Comparison of ENCODE assay signal across 28 cellular contexts in genomic region chr10:82574081-82574480, GRCh38.
DNase-seq lines count a peak whose midpoint lies in the region; ATAC-seq, FAIRE-seq and TF ChIP-seq lines count a peak whose summit lies in the region.
"Had no signal": no experiment of that assay in that cellular context is flagged by ENCODE, and none has a peak within 500 bp of the region (broad histone marks: within the 10 kb centered on the region; RNA-seq: fewer than 3 reads in every experiment).

No MANE protein-coding gene starts in this region.

- intact Hi-C loops in kidney (cut with DNase I), result no loop called here
- intact Hi-C loops in pancreas (cut with DNase I), result no loop called here

- no peak for TF ChIP-seq EP300 in neural cell (conservative IDR thresholded peaks at IDR 0.05; ENCODE audit: poor library complexity, severe bottlenecking)

- TF ChIP-seq CTCF in brain (conservative IDR thresholded peaks at IDR 0.05) (no peak), neural cell (IDR thresholded peaks at IDR 0.05; ENCODE audit: poor library complexity, severe bottlenecking) (no peak), kidney (IDR thresholded peaks at IDR 0.05; ENCODE audit: borderline replicate concordance, extremely low read depth, insufficient read depth) (no peak), pancreas (IDR thresholded peaks at IDR 0.05) (no peak)

- H3K4me2 ChIP-seq in neural cell (ENCODE audit: low read length), result no peak overlapping the region
- H3K4me2 ChIP-seq: BLaER1 had no signal

- no peaks in the 10 kb centered on the region for H4K20me1 ChIP-seq in neural cell (ENCODE audit: insufficient read depth)
- H4K20me1 ChIP-seq: BLaER1 had no signal

- no peak for TF ChIP-seq RAD21 in neural cell (conservative IDR thresholded peaks at IDR 0.05)

- H2AFZ ChIP-seq in neural cell (ENCODE audit: low read depth, low read length), result no peak overlapping the region

- peaks cover 6% of the 10 kb centered on the region for H3F3A ChIP-seq in neural cell (ENCODE audit: insufficient read depth, low read length, poor library complexity, severe bottlenecking)

- DNase-seq in amniotic epithelial cell (ENCODE audit: low read depth) (peak; percentile 62), kidney (no peak), HK-2 (ENCODE audit: unreplicated experiment) (no peak), pancreas (no peak)
- DNase-seq: 8988T; ACHN; BE2C; C1 segment of cervical spinal cord; CD4-positive, alpha-beta memory T cell; CD4-positive, CD25-positive, alpha-beta regulatory T cell; CD8-positive, alpha-beta memory T cell; COR-L47; DMS 273 treated with DMSO at 0.1 percent for 48 hours; DMS153; DMS53; DMS79; DND-41; EL; GDM1 had no signal

- peaks cover 3% of the 10 kb centered on the region for H3K27me3 Mint-ChIP-seq in brain
- H3K27me3 Mint-ChIP-seq: CD4-positive, alpha-beta memory T cell; CD4-positive, CD25-positive, alpha-beta regulatory T cell; CD8-positive, alpha-beta memory T cell had no signal

- FAIRE-seq in kidney (lab: Jason Lieb, UNC), result no peak
- no peak for FAIRE-seq in pancreas (lab: Jason Lieb, UNC)
- FAIRE-seq: A204.1, GM12878, GM12892, GM18507 had no signal

- H3K9ac ChIP-seq in neural cell (ENCODE audit: low read length) (no peak overlapping the region), kidney (ENCODE audit: low read length in 2 of 2) (no peak overlapping the region)
- H3K9ac ChIP-seq: BLaER1 had no signal

- no peak for ATAC-seq in GM21737 (IDR thresholded peaks at IDR 0.05; ENCODE audit: unreplicated experiment)
- no peak for ATAC-seq in pancreas
- ATAC-seq: GM12878 had no signal

- no peaks in the 10 kb centered on the region for H3K9me2 ChIP-seq in neural cell (ENCODE audit: insufficient read depth, low read length)

- H3K27me3 ChIP-seq in neural cell (ENCODE audit: insufficient read depth, low read depth, low read length) (no peaks in the 10 kb centered on the region), pancreas (no peaks in the 10 kb centered on the region)
- H3K27me3 ChIP-seq: BE2C, BLaER1 had no signal

- peak overlapping the region in 3 of 5 experiments; percentile 6 to 29 (median 7) for H3K27ac Mint-ChIP-seq in brain
- H3K27ac Mint-ChIP-seq: CD14-positive monocyte; CD4-positive, alpha-beta memory T cell; CD4-positive, CD25-positive, alpha-beta regulatory T cell; CD8-positive, alpha-beta memory T cell had no signal

- no peak overlapping the region for H3K4me3 ChIP-seq in neural cell (ENCODE audit: low read length)
- H3K4me3 ChIP-seq in kidney (ENCODE audit: low read length in 2 of 2), result no peak overlapping the region
- no peak overlapping the region for H3K4me3 ChIP-seq in pancreas
- H3K4me3 ChIP-seq: BLaER1, GM12878 had no signal

- H3K4me1 ChIP-seq in kidney (ENCODE audit: control insufficient read depth in 1 of 2, insufficient read depth in 1 of 2, low read depth in 1 of 2, low read length in 2 of 2), result no peaks in the 10 kb centered on the region
- H3K4me1 ChIP-seq in pancreas, result peaks cover 0 to 7% (median 0%) of the 10 kb centered on the region in 3 donors

- H3K9me3 Mint-ChIP-seq in brain, result peaks cover 0 to 6% (median 0%) of the 10 kb centered on the region in 5 experiments
- H3K9me3 Mint-ChIP-seq: CD14-positive monocyte had no signal

- H3K4me3 Mint-ChIP-seq in brain, result no peak overlapping the region
- H3K4me3 Mint-ChIP-seq: CD14-positive monocyte; CD4-positive, alpha-beta memory T cell; CD4-positive, CD25-positive, alpha-beta regulatory T cell; CD8-positive, alpha-beta memory T cell had no signal

- peak overlapping the region; percentile 60 for H3K27ac ChIP-seq in neural cell (ENCODE audit: low read length)
- H3K27ac ChIP-seq in kidney (ENCODE audit: low read depth in 2 of 2, low read length in 2 of 2), result no peak overlapping the region
- H3K27ac ChIP-seq in pancreas, result no peak overlapping the region
- H3K27ac ChIP-seq: BLaER1 had no signal

- H3K4me1 Mint-ChIP-seq in brain, result peaks cover 69% of the 10 kb centered on the region
- H3K4me1 Mint-ChIP-seq: CD14-positive monocyte; CD4-positive, alpha-beta memory T cell; CD4-positive, CD25-positive, alpha-beta regulatory T cell; CD8-positive, alpha-beta memory T cell had no signal

- 42 to 61% methylated on average over 2 of the region's 2 CpGs for WGBS in pancreas, 2 donors

- H3K9me3 ChIP-seq in neural cell (ENCODE audit: low read length), result no peaks in the 10 kb centered on the region
- H3K9me3 ChIP-seq in kidney (ENCODE audit: control insufficient read depth in 1 of 2, low read length in 2 of 2), result no peaks in the 10 kb centered on the region
- H3K9me3 ChIP-seq in pancreas, result no peaks in the 10 kb centered on the region
- H3K9me3 ChIP-seq: BE2C, BLaER1 had no signal

- no peaks in the 10 kb centered on the region for H3K79me2 ChIP-seq in neural cell (replicated peaks; ENCODE audit: insufficient read depth, low read length)

- no peaks in the 10 kb centered on the region for H3K36me3 Mint-ChIP-seq in brain
- H3K36me3 Mint-ChIP-seq: CD14-positive monocyte; CD4-positive, alpha-beta memory T cell; CD4-positive, CD25-positive, alpha-beta regulatory T cell; CD8-positive, alpha-beta memory T cell had no signal

- H3K36me3 ChIP-seq in neural cell (ENCODE audit: insufficient read depth, low read length) (no peaks in the 10 kb centered on the region), kidney (ENCODE audit: control insufficient read depth in 1 of 2, insufficient read depth in 2 of 2, low read length in 2 of 2) (no peaks in the 10 kb centered on the region), pancreas (no peaks in the 10 kb centered on the region)
- H3K36me3 ChIP-seq: BE2C, BLaER1 had no signal

TF ChIP-seq in neural cell, 6 proteins besides CTCF, POLR2A, EP300 and RAD21:
- no peak for TF ChIP-seq POLR2AphosphoS5 (IDR thresholded peaks at IDR 0.05)
- no peak for TF ChIP-seq SMC3 (conservative IDR thresholded peaks at IDR 0.05; ENCODE audit: poor library complexity)
- TF ChIP-seq REST (IDR thresholded peaks at IDR 0.05; ENCODE audit: borderline replicate concordance), result no peak
- no peak for TF ChIP-seq EZH2 (IDR thresholded peaks at IDR 0.05; ENCODE audit: borderline replicate concordance, insufficient read depth, low read length, poor library complexity, severe bottlenecking)
- TF ChIP-seq MXI1 (conservative IDR thresholded peaks at IDR 0.05; ENCODE audit: poor library complexity, severe bottlenecking), result no peak
